In the genomic region with DNA sequence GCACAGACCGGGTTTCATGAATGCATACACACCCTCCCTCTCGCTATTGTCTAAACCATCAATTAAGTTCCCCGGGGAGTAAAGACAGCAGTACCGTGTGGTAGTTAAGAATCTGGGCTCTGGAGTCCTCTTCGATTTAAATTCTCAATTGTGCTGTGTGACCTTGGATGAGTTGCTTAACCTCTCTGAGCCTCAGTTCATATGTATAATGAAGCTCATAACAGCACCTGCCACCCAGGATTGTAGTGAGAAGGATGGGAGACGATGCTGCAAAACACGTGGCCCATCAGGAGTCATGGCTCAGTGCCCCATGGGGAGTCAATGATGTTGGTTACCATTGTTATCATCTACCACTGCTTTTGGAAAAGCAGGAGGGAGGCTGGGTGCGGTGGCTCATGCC, we compare ENCODE assay signal across 15 cellular contexts. TPM values are rescaled to one million over a fixed set of nuclear protein-coding genes. Genes with fewer than 3 reads are reported as not detected.
DNase-seq lines count a peak whose midpoint lies in the region; ATAC-seq, FAIRE-seq and TF ChIP-seq lines count a peak whose summit lies in the region.
"Had no signal": no experiment of that assay in that cellular context is flagged by ENCODE, and none has a peak within 500 bp of the region (broad histone marks: within the 10 kb centered on the region; RNA-seq: fewer than 3 reads in every experiment).

No MANE protein-coding gene starts in this region.

- H3K9ac ChIP-seq in BLaER1 treated with 17β-estradiol and CSF1 and Interleukin-3, amounts not matched to agents 10 nM and 100 nM, result peak overlapping the region in 4 of 11 experiments; percentile 31 to 70 (median 57); a peak in 7 of 22 replicates
- H3K9ac ChIP-seq in K562 (ENCODE audit: insufficient read depth in 1 of 2, low read depth in 2 of 2, low read length in 2 of 2), result no peak overlapping the region

- H3K9me3 ChIP-seq in BLaER1 treated with 17β-estradiol and CSF1 and Interleukin-3, amounts not matched to agents 10 nM and 100 nM (replicated peaks in 1 of 11), result peaks cover under 1 to 14% (median 4%) of the 10 kb centered on the region in 11 experiments; a peak in 18 of 22 replicates
- H3K9me3 ChIP-seq in HEK293 (ENCODE audit: control insufficient read depth, insufficient read depth, low read depth, low read length) (no peaks in the 10 kb centered on the region), K562 (replicated peaks; ENCODE audit: control insufficient read depth, insufficient read depth, low read depth, low read length) (no peaks in the 10 kb centered on the region)

- H3K9me1 ChIP-seq in K562 (ENCODE audit: control insufficient read depth, insufficient read depth, low read length), result no peaks in the 10 kb centered on the region

- H3K36me3 Mint-ChIP-seq in activated CD8-positive, alpha-beta T cell treated with anti-CD3 and anti-CD28 coated beads, Interleukin-2, amount 10 ng/mL, durations not matched to agents 7 days and 5 days (ENCODE audit: low read depth), result peaks cover 13% of the 10 kb centered on the region
- H3K36me3 Mint-ChIP-seq in activated CD8-positive, alpha-beta T cell treated with anti-CD3 and anti-CD28 coated beads for 36 hours (ENCODE audit: low read depth), result peaks cover 3% of the 10 kb centered on the region
- H3K36me3 Mint-ChIP-seq in stimulated activated naive B cell treated with anti-CD40 and anti-IgM and Interleukin-4, amounts not matched to agents 10 μg/mL and 1 μg/mL and 100 μg/mL, for 72 hours, result peaks cover 0 to 4% of the 10 kb centered on the region in 2 donors

- H3K27me3 Mint-ChIP-seq in activated CD8-positive, alpha-beta T cell treated with anti-CD3 and anti-CD28 coated beads, Interleukin-2, amount 10 ng/mL, durations not matched to agents 7 days and 5 days (ENCODE audit: low read depth), result peaks cover 4% of the 10 kb centered on the region
- H3K27me3 Mint-ChIP-seq in activated CD8-positive, alpha-beta T cell treated with anti-CD3 and anti-CD28 coated beads for 36 hours, result no peaks in the 10 kb centered on the region
- no peaks in the 10 kb centered on the region for H3K27me3 Mint-ChIP-seq in stimulated activated naive B cell treated with anti-CD40 and anti-IgM and Interleukin-4, amounts not matched to agents 10 μg/mL and 1 μg/mL and 100 μg/mL, for 72 hours

- no peak for FAIRE-seq in K562 (lab: Jason Lieb, UNC)
- FAIRE-seq: A204.1 had no signal

- POLR2A ChIA-PET in activated CD8-positive, alpha-beta T cell treated with anti-CD3 and anti-CD28 coated beads, Interleukin-2, amount 10 ng/mL, durations not matched to agents 7 days and 5 days (lab: Charles Lee), result interaction anchor here (1.3 to 1.5 kb wide), 2 partner anchors 66 to 199 kb away, joined by 3 to 4 read pairs; no protein-coding TSS in a partner anchor
- POLR2A ChIA-PET in activated CD8-positive, alpha-beta T cell treated with anti-CD3 and anti-CD28 coated beads for 36 hours (lab: Charles Lee), result interaction anchor here (0.7 to 2.8 kb wide), 8 partner anchors 9 to 236 kb away, joined by 3 to 8 read pairs (median 4); partner anchors contain the start of gene KDM8
- POLR2A ChIA-PET in HEK293 (lab: Yijun Ruan, JAX), result no interaction called here
- POLR2A ChIA-PET in K562 (lab: Yijun Ruan, JAX), result no interaction called here

- no peak for TF ChIP-seq EP300 in K562 (IDR thresholded peaks at IDR 0.05; ENCODE audit: low read length)

- no peak for TF ChIP-seq POLR2A in K562 (conservative IDR thresholded peaks at IDR 0.05)

- H3K4me2 ChIP-seq in BLaER1 treated with 17β-estradiol and CSF1 and Interleukin-3, amounts not matched to agents 10 nM and 100 nM, result peak overlapping the region in 9 of 11 experiments; percentile 29 to 71 (median 53); a peak in 18 of 22 replicates
- H3K4me2 ChIP-seq in K562 (ENCODE audit: insufficient read depth, low read length), result no peak overlapping the region

- 3% methylated on average over 8 of the region's 8 CpGs for WGBS in K562 (ENCODE audit: insufficient coverage, low coverage, missing lambda C conversion rate)

- H3K4me1 Mint-ChIP-seq in activated CD8-positive, alpha-beta T cell treated with anti-CD3 and anti-CD28 coated beads, Interleukin-2, amount 10 ng/mL, durations not matched to agents 7 days and 5 days (ENCODE audit: low read depth), result peaks cover 50% of the 10 kb centered on the region
- peaks cover 51% of the 10 kb centered on the region for H3K4me1 Mint-ChIP-seq in activated CD8-positive, alpha-beta T cell treated with anti-CD3 and anti-CD28 coated beads for 36 hours (ENCODE audit: low read depth)
- peaks cover 20 to 35% of the 10 kb centered on the region in 2 donors for H3K4me1 Mint-ChIP-seq in stimulated activated naive B cell treated with anti-CD40 and anti-IgM and Interleukin-4, amounts not matched to agents 10 μg/mL and 1 μg/mL and 100 μg/mL, for 72 hours

- peaks cover 8% of the 10 kb centered on the region for H3K9me3 Mint-ChIP-seq in activated CD8-positive, alpha-beta T cell treated with anti-CD3 and anti-CD28 coated beads, Interleukin-2, amount 10 ng/mL, durations not matched to agents 7 days and 5 days (ENCODE audit: insufficient read depth)
- peaks cover 15% of the 10 kb centered on the region for H3K9me3 Mint-ChIP-seq in activated CD8-positive, alpha-beta T cell treated with anti-CD3 and anti-CD28 coated beads for 36 hours
- peaks cover under 1 to 4% of the 10 kb centered on the region in 2 donors for H3K9me3 Mint-ChIP-seq in stimulated activated naive B cell treated with anti-CD40 and anti-IgM and Interleukin-4, amounts not matched to agents 10 μg/mL and 1 μg/mL and 100 μg/mL, for 72 hours

- TF ChIP-seq RAD21 in K562 (CRISPR knock-in tag; conservative IDR thresholded peaks at IDR 0.05 in 1 of 2, IDR thresholded peaks at IDR 0.05 in 1 of 2), result no peak

- no peak for ATAC-seq in activated CD8-positive, alpha-beta T cell treated with anti-CD3 and anti-CD28 coated beads, Interleukin-2, amount 10 ng/mL, durations not matched to agents 7 days and 5 days
- no peak for ATAC-seq in activated CD8-positive, alpha-beta T cell treated with anti-CD3 and anti-CD28 coated beads for 36 hours
- ATAC-seq in K562, result no peak
- ATAC-seq in stimulated activated naive B cell treated with anti-CD40 and anti-IgM and Interleukin-4, amounts not matched to agents 10 μg/mL and 1 μg/mL and 100 μg/mL, for 72 hours (replicated peaks), result no peak

- H3K79me2 ChIP-seq in K562 (ENCODE audit: control insufficient read depth, insufficient read depth, low read length), result no peaks in the 10 kb centered on the region

- H3K27ac ChIP-seq in BLaER1 treated with 17β-estradiol and CSF1 and Interleukin-3, amounts not matched to agents 10 nM and 100 nM, result peak overlapping the region in 8 of 11 experiments; percentile 11 to 86 (median 55); a peak in 11 of 22 replicates
- H3K27ac ChIP-seq in HEK293 (ENCODE audit: extremely low read depth, low read depth, low read length), result no peak overlapping the region
- no peak overlapping the region for H3K27ac ChIP-seq in K562 (ENCODE audit: extremely low read depth, low read depth, low read length)

- no peak for TF ChIP-seq CTCF in activated CD8-positive, alpha-beta T cell treated with anti-CD3 and anti-CD28 coated beads for 36 hours (IDR thresholded peaks at IDR 0.05)
- no peak for TF ChIP-seq CTCF in HEK293 (tag by site-specific recombination; IDR thresholded peaks at IDR 0.05)
- TF ChIP-seq CTCF in K562 (IDR thresholded peaks at IDR 0.05 in 2 of 3, conservative IDR thresholded peaks at IDR 0.05 in 1 of 3; ENCODE audit: insufficient read depth in 2 of 3, low read depth in 1 of 3, low read length in 3 of 3), result no peak

- in situ Hi-C loops in K562 (cut with MboI), result no loop called here

- peak overlapping the region; percentile 31 for H3K27ac Mint-ChIP-seq in activated CD8-positive, alpha-beta T cell treated with anti-CD3 and anti-CD28 coated beads, Interleukin-2, amount 10 ng/mL, durations not matched to agents 7 days and 5 days
- no peak overlapping the region for H3K27ac Mint-ChIP-seq in activated CD8-positive, alpha-beta T cell treated with anti-CD3 and anti-CD28 coated beads for 36 hours
- no peak overlapping the region for H3K27ac Mint-ChIP-seq in stimulated activated naive B cell treated with anti-CD40 and anti-IgM and Interleukin-4, amounts not matched to agents 10 μg/mL and 1 μg/mL and 100 μg/mL, for 72 hours

- H4K20me1 ChIP-seq in BLaER1 treated with 17β-estradiol and CSF1 and Interleukin-3, amounts not matched to agents 10 nM and 100 nM, result no peaks in the 10 kb centered on the region; a peak in 1 of 22 replicates
- peaks cover 3% of the 10 kb centered on the region; the same call in 1 of the 2 replicates for H4K20me1 ChIP-seq in K562 (replicated peaks; ENCODE audit: control insufficient read depth, insufficient read depth, low read length)

- no peaks in the 10 kb centered on the region for H3K36me3 ChIP-seq in BLaER1 treated with 17β-estradiol and CSF1 and Interleukin-3, amounts not matched to agents 10 nM and 100 nM
- no peaks in the 10 kb centered on the region for H3K36me3 ChIP-seq in HEK293 (ENCODE audit: control insufficient read depth in 2 of 2, insufficient read depth in 1 of 2, low read length in 2 of 2)
- H3K36me3 ChIP-seq in K562 (ENCODE audit: control insufficient read depth, insufficient read depth, low read length), result no peaks in the 10 kb centered on the region

- H3K27me3 ChIP-seq in BLaER1 treated with 17β-estradiol and CSF1 and Interleukin-3, amounts not matched to agents 10 nM and 100 nM, result no peaks in the 10 kb centered on the region
- H3K27me3 ChIP-seq in K562 (ENCODE audit: control insufficient read depth in 2 of 2, insufficient read depth in 2 of 2, low read length in 2 of 2), result peaks cover 2 to 29% of the 10 kb centered on the region in 2 experiments; a peak in 4 of 5 replicates

- CTCF ChIA-PET in activated CD8-positive, alpha-beta T cell treated with anti-CD3 and anti-CD28 coated beads, Interleukin-2, amount 10 ng/mL, durations not matched to agents 7 days and 5 days (lab: Charles Lee), result interaction anchor here (1.1 to 3.7 kb wide), 15 partner anchors 8 to 284 kb away, joined by 3 to 40 read pairs (median 9); partner anchors contain the start of gene KDM8
- CTCF ChIA-PET in activated CD8-positive, alpha-beta T cell treated with anti-CD3 and anti-CD28 coated beads for 36 hours (lab: Charles Lee), result interaction anchor here (0.8 to 4.2 kb wide), 8 partner anchors 9 to 199 kb away, joined by 3 to 44 read pairs (median 4); partner anchors contain the start of gene KDM8
- CTCF ChIA-PET in HEK293 (lab: Yijun Ruan, JAX), result interaction anchor here (0.7 to 2.3 kb wide), 4 partner anchors 11 to 198 kb away, joined by 3 to 10 read pairs (median 4); no protein-coding TSS in a partner anchor
- CTCF ChIA-PET in K562 (lab: Yijun Ruan, JAX; ENCODE audit: low intra/inter-chr PET ratio), result no interaction called here

- no TSS peak for BruUV-seq in K562 (replicated peaks; lab: Mats Ljungman, UMichigan)

- no peak overlapping the region for H3K4me3 ChIP-seq in BLaER1 treated with 17β-estradiol and CSF1 and Interleukin-3, amounts not matched to agents 10 nM and 100 nM
- no peak overlapping the region for H3K4me3 ChIP-seq in HEK293 (ENCODE audit: low read depth, low read length)
- no peak overlapping the region for H3K4me3 ChIP-seq in K562

- H2AFZ ChIP-seq in K562 (ENCODE audit: low read depth, low read length), result no peak overlapping the region

- intact Hi-C loops in activated CD8-positive, alpha-beta T cell treated with anti-CD3 and anti-CD28 coated beads for 36 hours (cut with micrococcal nuclease), result no loop called here
- intact Hi-C loops in K562 (cut with micrococcal nuclease), result no loop called here

- peaks cover 11 to 61% (median 52%) of the 10 kb centered on the region in 10 experiments for H3K4me1 ChIP-seq in BLaER1 treated with 17β-estradiol and CSF1 and Interleukin-3, amounts not matched to agents 10 nM and 100 nM
- H3K4me1 ChIP-seq in HEK293 (ENCODE audit: control insufficient read depth, insufficient read depth, low read length) (no peaks in the 10 kb centered on the region), K562 (replicated peaks in 1 of 2; ENCODE audit: control insufficient read depth in 2 of 2, insufficient read depth in 2 of 2, low read length in 2 of 2) (no peaks in the 10 kb centered on the region)

- no peak for DNase-seq in activated CD8-positive, alpha-beta T cell treated with anti-CD3 and anti-CD28 coated beads, Interleukin-2, amount 10 ng/mL, durations not matched to agents 7 days and 5 days
- no peak for DNase-seq in activated CD8-positive, alpha-beta T cell treated with anti-CD3 and anti-CD28 coated beads for 36 hours
- no peak for DNase-seq in K562 (ENCODE audit: extremely low read depth in 1 of 4, low spot score in 3 of 4)
- DNase-seq in NCI-H1930 (lab: John Stamatoyannopoulos, UW), result no peak
- no peak for DNase-seq in stimulated activated naive B cell treated with anti-CD40 and anti-IgM and Interleukin-4, amounts not matched to agents 10 μg/mL and 1 μg/mL and 100 μg/mL, for 72 hours
- DNase-seq in D341Med (ENCODE audit: low spot score), result no peak
- DNase-seq: GF-D8, NCI-H1105, NCI-H187, OCI-M1, SIG-M5 had no signal

- no peak overlapping the region for H3K4me3 Mint-ChIP-seq in activated CD8-positive, alpha-beta T cell treated with anti-CD3 and anti-CD28 coated beads, Interleukin-2, amount 10 ng/mL, durations not matched to agents 7 days and 5 days
- H3K4me3 Mint-ChIP-seq in activated CD8-positive, alpha-beta T cell treated with anti-CD3 and anti-CD28 coated beads for 36 hours, result no peak overlapping the region
- H3K4me3 Mint-ChIP-seq in stimulated activated naive B cell treated with anti-CD40 and anti-IgM and Interleukin-4, amounts not matched to agents 10 μg/mL and 1 μg/mL and 100 μg/mL, for 72 hours, result no peak overlapping the region
- H3K4me3 Mint-ChIP-seq: HFFc6 had no signal

RNA-seq across cellular contexts. Expression of gene KDM8, which starts 34.5 kb away (rescaled TPM):
- 10 to 100 TPM; 14.7 to 15.0 TPM for total RNA-seq in activated CD8-positive, alpha-beta T cell treated with anti-CD3 and anti-CD28 coated beads, Interleukin-2, amount 10 ng/mL, durations not matched to agents 7 days and 5 days
- 10 to 100 TPM; 10.9 to 12.7 TPM for total RNA-seq in activated CD8-positive, alpha-beta T cell treated with anti-CD3 and anti-CD28 coated beads for 36 hours
- total RNA-seq in K562 (2011; cell fraction: chromatin; rRNA removed; ENCODE audit: low replicate concordance), result 18.0 and 41.3 TPM in 2 replicates
- 24.1 and 25.0 TPM in 2 replicates for total RNA-seq in K562 (2011; cell fraction: nucleolus; rRNA removed)
- 21.2 and 27.1 TPM in 2 replicates for total RNA-seq in K562 (2011; cell fraction: nucleoplasm; rRNA removed)
- total RNA-seq in K562 (2014; rRNA removed) (6.4 and 10.8 TPM in 2 replicates), K562 (2014; rRNA removed; fragmentation: Illumina TruSeq; extraction: Trizol) (2.6 and 5.3 TPM in 2 replicates), K562 (2015; rRNA removed; fragmentation: Illumina TruSeq; extraction: Trizol) (5.9 and 8.4 TPM in 2 replicates), K562 (2021) (9.1 TPM in 2 replicates)
- polyA plus RNA-seq in K562 (2011; rRNA removed) (3.8 and 5.2 TPM in 2 replicates), K562 (2014; fragmentation: Illumina TruSeq; extraction: Trizol) (5.4 and 7.5 TPM in 2 replicates), K562 (2014; fragmentation: Nextera tagmentation; extraction: Ambion mirVana) (under 1 TPM; 0.61 to 0.66 TPM), K562 (2014; rRNA removed) (6.4 and 7.0 TPM in 2 replicates)
- polyA plus RNA-seq in K562 (2011; cell fraction: cytosol; rRNA removed), result 4.5 and 35.4 TPM in 2 replicates
- polyA plus RNA-seq in K562 (2011; cell fraction: nucleus; rRNA removed), result 8.8 and 15.0 TPM in 2 replicates
- polyA plus RNA-seq in K562 (2012), result 5.4 and 5.7 TPM in 2 replicates
- 8.7 and 10.1 TPM in 2 replicates for polyA minus RNA-seq in K562 (2011; rRNA and poly(A)+ RNA removed)
- polyA minus RNA-seq in K562 (2011; cell fraction: cytosol; rRNA and poly(A)+ RNA removed), result 2.2 and 3.5 TPM in 2 replicates
- 9.0 and 9.8 TPM in 2 replicates for polyA minus RNA-seq in K562 (2011; cell fraction: nucleus; rRNA and poly(A)+ RNA removed)

Comparison
In these comparisons a context has a peak if more than half of its experiments do, and no peak if none do; other contexts are left out.
1. H3K27ac ChIP-seq: peak in BLaER1 treated with 17β-estradiol and CSF1 and Interleukin-3, amounts not matched to agents 10 nM and 100 nM (8 of 11); none in HEK293 (single experiment) and K562 (single experiment).
2. POLR2A ChIA-PET loops: an anchor here in activated CD8-positive, alpha-beta T cell treated with anti-CD3 and anti-CD28 coated beads, Interleukin-2, amount 10 ng/mL, durations not matched to agents 7 days and 5 days (1.3 to 1.5 kb wide) and activated CD8-positive, alpha-beta T cell treated with anti-CD3 and anti-CD28 coated beads for 36 hours (0.7 to 2.8 kb wide); none called in HEK293 and K562.